In the genomic region with DNA sequence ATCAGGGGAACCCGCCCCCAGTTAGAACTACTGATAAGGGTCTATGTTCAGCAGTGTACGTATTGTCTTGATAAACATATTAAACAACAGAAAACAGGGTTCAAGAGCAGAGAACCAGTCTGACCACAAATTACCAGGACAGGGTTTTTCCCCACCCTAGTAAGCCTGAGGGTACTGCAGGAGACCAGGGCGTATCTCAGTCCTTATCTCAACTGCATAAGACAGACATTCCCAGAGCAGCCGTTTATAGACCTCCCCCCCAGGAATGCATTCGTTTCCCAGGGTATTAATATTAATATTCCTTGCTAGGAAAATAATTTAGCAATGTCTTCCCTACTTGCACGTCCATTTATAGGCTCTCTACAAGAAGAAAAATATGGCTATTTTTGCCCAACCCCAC, we compare ENCODE assay signal across 2 cellular contexts. TPM values are rescaled to one million over a fixed set of nuclear protein-coding genes. Genes with fewer than 3 reads are reported as not detected.
"Had no signal": no experiment of that assay in that cellular context is flagged by ENCODE, and none has a peak within 500 bp of the region (broad histone marks: within the 10 kb centered on the region; RNA-seq: fewer than 3 reads in every experiment).

No MANE protein-coding gene starts in this region.

RNA-seq across cellular contexts. Expression of a gene that starts 40.0 kb away (rescaled TPM):
- total RNA-seq: G401, GM12878 had no signal
- polyA plus RNA-seq: GM12878 had no signal
